8 cellular contexts compared by ENCODE assay signal in the genomic region with DNA sequence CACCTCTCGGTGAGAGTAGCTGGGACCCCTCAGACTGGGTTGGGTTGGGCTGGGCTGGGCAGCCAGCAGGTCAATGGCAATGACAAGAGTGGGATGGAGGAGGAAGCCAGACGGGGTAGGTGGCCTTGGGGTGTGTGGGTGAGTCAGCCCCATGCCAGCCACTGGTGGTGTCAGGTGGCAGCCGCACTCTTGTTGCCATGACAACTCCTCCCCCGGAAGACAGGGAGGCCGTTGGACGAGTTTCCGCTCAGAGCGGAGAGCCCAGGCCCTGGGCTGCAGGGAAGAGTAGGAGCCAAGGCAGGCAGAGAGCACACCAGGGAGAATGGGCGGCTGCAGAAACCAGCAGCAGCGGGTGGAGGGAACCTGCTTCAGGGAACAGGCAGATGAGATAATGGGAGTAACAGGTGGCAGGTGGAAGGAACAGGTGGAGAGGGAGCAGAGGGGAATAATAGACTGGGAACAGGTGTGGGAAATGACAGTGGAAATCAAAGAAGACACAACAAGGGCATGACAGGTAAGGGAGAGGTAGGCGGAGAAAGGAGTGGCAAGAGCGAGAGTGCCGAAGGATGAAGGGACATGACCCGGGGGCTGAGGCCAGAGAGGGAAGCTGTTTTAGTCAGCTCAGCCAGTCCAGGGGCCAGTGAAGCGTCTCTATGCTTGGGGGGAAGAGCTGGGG. TPM values are rescaled to one million over a fixed set of nuclear protein-coding genes. Genes with fewer than 3 reads are reported as not detected.
DNase-seq lines count a peak whose midpoint lies in the region; TF ChIP-seq lines count a peak whose summit lies in the region.

No MANE protein-coding gene starts in this region.

- intact Hi-C loops in vagina (cut with DNase I), result no loop called here

- TF ChIP-seq POLR2A in vagina (IDR thresholded peaks at IDR 0.05), result no peak

- peak; percentile 49 for DNase-seq in Ammon's horn (ENCODE audit: low spot score)
- peak; percentile 91 for DNase-seq in Jurkat, Clone E6-1 (ENCODE audit: low read depth, low spot score)
- peak; percentile 55 to 91 for DNase-seq in SJSA1 (ENCODE audit: low read depth in 1 of 2, low spot score in 2 of 2)
- peak; percentile 86 for DNase-seq in endodermal cell
- DNase-seq in osteocyte (ENCODE audit: extremely low spot score, unreplicated experiment), result peak; percentile 91
- DNase-seq in vagina (ENCODE audit: extremely low spot score in 2 of 2), result no peak
- DNase-seq in GM10266 (ENCODE audit: extremely low spot score), result no peak
- no peak for DNase-seq in midbrain (lab: John Stamatoyannopoulos, UW)

- H3K4me1 ChIP-seq in SJSA1 (replicated peaks) (peaks cover 10% of the 10 kb centered on the region), endodermal cell (ENCODE audit: control insufficient read depth, insufficient read depth, low read length) (peaks cover 2% of the 10 kb centered on the region), vagina (no peaks in the 10 kb centered on the region)

- H3K27ac ChIP-seq in SJSA1, result no peak overlapping the region
- no peak overlapping the region for H3K27ac ChIP-seq in endodermal cell (ENCODE audit: low read depth, low read length)
- no peak overlapping the region for H3K27ac ChIP-seq in vagina

- H3K9me3 ChIP-seq in SJSA1 (replicated peaks) (no peaks in the 10 kb centered on the region), endodermal cell (ENCODE audit: control insufficient read depth, low read length) (no peaks in the 10 kb centered on the region), vagina (no peaks in the 10 kb centered on the region)

- H3K27me3 ChIP-seq in SJSA1 (replicated peaks) (peaks cover 18% of the 10 kb centered on the region), endodermal cell (ENCODE audit: control insufficient read depth, insufficient read depth, low read length, poor library complexity, severe bottlenecking) (no peaks in the 10 kb centered on the region), vagina (no peaks in the 10 kb centered on the region)

- H3K36me3 ChIP-seq in SJSA1 (no peaks in the 10 kb centered on the region), endodermal cell (ENCODE audit: control insufficient read depth, insufficient read depth, low read length) (peaks cover 16% of the 10 kb centered on the region), vagina (no peaks in the 10 kb centered on the region)

- H3K4me3 ChIP-seq in Jurkat, Clone E6-1 (ENCODE audit: low read length), result peak overlapping the region; percentile 71
- H3K4me3 ChIP-seq in SJSA1 (no peak overlapping the region), endodermal cell (ENCODE audit: low read length) (no peak overlapping the region), vagina (no peak overlapping the region)

- TF ChIP-seq CTCF in endodermal cell (conservative IDR thresholded peaks at IDR 0.05) (no peak), osteocyte (IDR thresholded peaks at IDR 0.05) (no peak), vagina (IDR thresholded peaks at IDR 0.05) (no peak), GM10266 (IDR thresholded peaks at IDR 0.05; ENCODE audit: control insufficient read depth, insufficient read depth, low read depth, missing control alignments) (no peak)

- 74 to 82% methylated on average over 12 to 15 of the region's 15 CpGs for WGBS in endodermal cell (ENCODE audit: insufficient coverage in 1 of 2, insufficient read length in 1 of 2), 2 experiments

- H3K36me3 Mint-ChIP-seq in endodermal cell (ENCODE audit: low read depth), result peaks cover 3% of the 10 kb centered on the region
- H3K36me3 Mint-ChIP-seq in osteocyte (ENCODE audit: unreplicated experiment), result peaks cover 1% of the 10 kb centered on the region

- H3K4me1 Mint-ChIP-seq in endodermal cell, result peaks cover 3% of the 10 kb centered on the region
- peaks cover 14% of the 10 kb centered on the region for H3K4me1 Mint-ChIP-seq in osteocyte (ENCODE audit: unreplicated experiment)

- H3K9ac ChIP-seq in endodermal cell (ENCODE audit: extremely low read depth, low read length, poor library complexity, severe bottlenecking), result no peak overlapping the region

- H3K9me3 Mint-ChIP-seq in endodermal cell, result no peaks in the 10 kb centered on the region
- H3K9me3 Mint-ChIP-seq in osteocyte (ENCODE audit: unreplicated experiment), result no peaks in the 10 kb centered on the region

- H3K27me3 Mint-ChIP-seq in endodermal cell (ENCODE audit: insufficient read depth) (peaks cover 2% of the 10 kb centered on the region), osteocyte (ENCODE audit: unreplicated experiment) (peaks cover 2% of the 10 kb centered on the region)

- H3K4me3 Mint-ChIP-seq in endodermal cell (no peak overlapping the region), osteocyte (ENCODE audit: unreplicated experiment) (no peak overlapping the region)

- H3K27ac Mint-ChIP-seq in endodermal cell (no peak overlapping the region), osteocyte (ENCODE audit: unreplicated experiment) (peak overlapping the region; percentile 86)

RNA-seq across cellular contexts. Expression of a gene that starts 8.7 kb away (rescaled TPM):
- polyA plus RNA-seq in Jurkat, Clone E6-1 (2012; ENCODE audit: insufficient read depth, insufficient read length), result 22.1 TPM
- total RNA-seq in SJSA1 (2014; rRNA removed; shearing (Covaris generic)), result under 0.01 and 0.29 TPM in 2 replicates
- total RNA-seq in endodermal cell, result 10 to 100 TPM; 36.0 to 46.0 TPM
- 39.9 TPM for polyA plus RNA-seq in endodermal cell (2013, experiment 1 of 2)
- 31.3 TPM for polyA plus RNA-seq in endodermal cell (2013, experiment 2 of 2)
- 12.6 and 12.9 TPM in 2 replicates for total RNA-seq in osteocyte
- 117 TPM for total RNA-seq in vagina

RNA-seq across cellular contexts. Expression of a gene that starts 42.7 kb away (rescaled TPM):
- 42.3 TPM for polyA plus RNA-seq in Jurkat, Clone E6-1 (2012; ENCODE audit: insufficient read depth, insufficient read length)
- 39.7 and 47.8 TPM in 2 replicates for total RNA-seq in SJSA1 (2014; rRNA removed; shearing (Covaris generic))
- 10 to 100 TPM; 23.3 to 28.5 TPM for total RNA-seq in endodermal cell
- 48.4 TPM for polyA plus RNA-seq in endodermal cell (2013, experiment 1 of 2)
- polyA plus RNA-seq in endodermal cell (2013, experiment 2 of 2), result 41.6 TPM
- total RNA-seq in osteocyte, result 31.2 and 31.4 TPM in 2 replicates
- total RNA-seq in vagina, result 17.4 TPM

Comparison
In these comparisons a context has a peak if more than half of its experiments do, and no peak if none do; other contexts are left out.
1. DNase-seq: peak in Ammon's horn (single experiment), Jurkat, Clone E6-1 (single experiment), SJSA1 (2 of 2), endodermal cell (single experiment) and osteocyte (single experiment); none in vagina (0 of 2), GM10266 (single experiment) and midbrain (single experiment).
2. RNA of a gene that starts 8.7 kb away (total RNA-seq): 117 TPM in vagina (single experiment), 36.0 to 46.0 TPM in endodermal cell and 12.6 to 12.9 TPM in osteocyte; under 0.01 to 0.29 TPM in SJSA1; every median in the first group is over 10 times any median in the second.